1 cellular context compared by ENCODE assay signal in genomic region chr11:57460017-57460755, GRCh38.
A peak's percentile ranks its signal among the peaks of the same experiment; 100 is the strongest.
TF ChIP-seq lines count a peak whose summit lies in the region.

RTN4RL2 (plus strand) TSS chr11:57460528; CDS start chr11:57460866, 338 bp downstream.

TF ChIP-seq in A549, 52 proteins besides CTCF, POLR2A, EP300 and RAD21 (continued from another document):
- TF ChIP-seq FOXS1 (CRISPR knock-in tag; IDR thresholded peaks at IDR 0.05): no peak
- 0 out of 3 replicates have a peak, but pooled peaks have one; percentile 17 for TF ChIP-seq SMC3 (IDR thresholded peaks at IDR 0.05)
- TF ChIP-seq TFCP2L1 (CRISPR knock-in tag; IDR thresholded peaks at IDR 0.05): no peak
- TF ChIP-seq MAZ (IDR thresholded peaks at IDR 0.05; ENCODE audit: borderline replicate concordance, low read depth, low read length): no peak
